ENCODE assay signal across 1 cellular context in the genomic region with DNA sequence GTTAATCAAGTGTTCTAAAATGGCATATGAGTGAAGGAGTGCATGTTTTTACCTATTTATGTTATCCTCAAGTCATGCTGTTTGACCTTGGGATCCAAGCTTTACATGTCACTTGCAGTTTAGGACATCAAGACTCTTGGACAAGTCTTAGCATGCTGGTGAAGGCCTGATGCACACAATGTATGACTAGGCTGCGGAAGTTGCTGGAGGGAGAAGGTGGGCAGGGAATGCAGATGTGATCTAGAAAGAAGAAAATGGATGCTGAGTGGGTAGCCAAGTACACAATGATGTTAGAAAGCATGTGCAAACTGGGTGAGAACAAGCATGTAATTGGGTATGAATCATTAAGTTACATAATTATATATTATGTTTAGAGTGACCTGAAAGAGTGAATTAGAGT.
TF ChIP-seq lines count a peak whose summit lies in the region.

No MANE protein-coding gene starts in this region.

TF ChIP-seq in GM23338, 12 proteins besides CTCF, POLR2A, EP300 and RAD21 (continued from another document):
- TF ChIP-seq, protein P1, sequence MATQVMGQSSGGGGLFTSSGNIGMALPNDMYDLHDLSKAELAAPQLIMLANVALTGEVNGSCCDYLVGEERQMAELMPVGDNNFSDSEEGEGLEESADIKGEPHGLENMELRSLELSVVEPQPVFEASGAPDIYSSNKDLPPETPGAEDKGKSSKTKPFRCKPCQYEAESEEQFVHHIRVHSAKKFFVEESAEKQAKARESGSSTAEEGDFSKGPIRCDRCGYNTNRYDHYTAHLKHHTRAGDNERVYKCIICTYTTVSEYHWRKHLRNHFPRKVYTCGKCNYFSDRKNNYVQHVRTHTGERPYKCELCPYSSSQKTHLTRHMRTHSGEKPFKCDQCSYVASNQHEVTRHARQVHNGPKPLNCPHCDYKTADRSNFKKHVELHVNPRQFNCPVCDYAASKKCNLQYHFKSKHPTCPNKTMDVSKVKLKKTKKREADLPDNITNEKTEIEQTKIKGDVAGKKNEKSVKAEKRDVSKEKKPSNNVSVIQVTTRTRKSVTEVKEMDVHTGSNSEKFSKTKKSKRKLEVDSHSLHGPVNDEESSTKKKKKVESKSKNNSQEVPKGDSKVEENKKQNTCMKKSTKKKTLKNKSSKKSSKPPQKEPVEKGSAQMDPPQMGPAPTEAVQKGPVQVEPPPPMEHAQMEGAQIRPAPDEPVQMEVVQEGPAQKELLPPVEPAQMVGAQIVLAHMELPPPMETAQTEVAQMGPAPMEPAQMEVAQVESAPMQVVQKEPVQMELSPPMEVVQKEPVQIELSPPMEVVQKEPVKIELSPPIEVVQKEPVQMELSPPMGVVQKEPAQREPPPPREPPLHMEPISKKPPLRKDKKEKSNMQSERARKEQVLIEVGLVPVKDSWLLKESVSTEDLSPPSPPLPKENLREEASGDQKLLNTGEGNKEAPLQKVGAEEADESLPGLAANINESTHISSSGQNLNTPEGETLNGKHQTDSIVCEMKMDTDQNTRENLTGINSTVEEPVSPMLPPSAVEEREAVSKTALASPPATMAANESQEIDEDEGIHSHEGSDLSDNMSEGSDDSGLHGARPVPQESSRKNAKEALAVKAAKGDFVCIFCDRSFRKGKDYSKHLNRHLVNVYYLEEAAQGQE (IDR thresholded peaks at IDR 0.05; ENCODE audit: unreplicated experiment): no peak
- no peak for TF ChIP-seq EZH2phosphoT487 (IDR thresholded peaks at IDR 0.05; ENCODE audit: unreplicated experiment)
- TF ChIP-seq EZH2 (IDR thresholded peaks at IDR 0.05; ENCODE audit: low read depth, unreplicated experiment): no peak
